ENCODE assay signal across 7 cellular contexts in genomic region chr10:44981172-44982113, GRCh38. TPM values are rescaled to one million over a fixed set of nuclear protein-coding genes. Genes with fewer than 3 reads are reported as not detected.
DNase-seq lines count a peak whose midpoint lies in the region; ATAC-seq and TF ChIP-seq lines count a peak whose summit lies in the region.

No MANE protein-coding gene starts in this region.

- H3K9me3 ChIP-seq in body of pancreas: no peaks in the 10 kb centered on the region
- H3K9me3 ChIP-seq in upper lobe of right lung: no peaks in the 10 kb centered on the region
- no peaks in the 10 kb centered on the region for H3K9me3 ChIP-seq in effector memory CD4-positive, alpha-beta T cell (ENCODE audit: control insufficient read depth, low read length)

- H3K36me3 ChIP-seq in body of pancreas (replicated peaks in 1 of 2; ENCODE audit: insufficient read depth in 1 of 2, low read depth in 2 of 2) (no peaks in the 10 kb centered on the region), upper lobe of right lung (peaks cover 20% of the 10 kb centered on the region)
- H3K36me3 ChIP-seq in effector memory CD4-positive, alpha-beta T cell (ENCODE audit: control insufficient read depth, insufficient read depth, low read length): no peaks in the 10 kb centered on the region

- no peak for TF ChIP-seq CTCF in body of pancreas (IDR thresholded peaks at IDR 0.05)
- TF ChIP-seq CTCF in upper lobe of right lung (IDR thresholded peaks at IDR 0.05): no peak

- H3K4me3 ChIP-seq in body of pancreas (no peak overlapping the region), upper lobe of right lung (no peak overlapping the region)
- H3K4me3 ChIP-seq in effector memory CD4-positive, alpha-beta T cell (ENCODE audit: insufficient read depth, low read depth, low read length, poor library complexity, severe bottlenecking): no peak overlapping the region

- ATAC-seq in GM19025 (IDR thresholded peaks at IDR 0.05; ENCODE audit: low read depth, unreplicated experiment): peak; percentile 37
- ATAC-seq in HG03575 (IDR thresholded peaks at IDR 0.05; ENCODE audit: extremely low read depth, insufficient number of reproducible peaks, low FRiP score, unreplicated experiment): peak; percentile 53
- peak; percentile 51 for ATAC-seq in body of pancreas
- ATAC-seq in left colon: peak; percentile 62
- no peak for ATAC-seq in upper lobe of right lung

- 45 to 51% methylated on average over 10 to 11 of the region's 11 CpGs for WGBS in body of pancreas, 2 donors

- intact Hi-C loops in body of pancreas (cut with DNase I): no loop called here
- intact Hi-C loops in left colon (cut with DNase I, micrococcal nuclease): no loop called here
- intact Hi-C loops in upper lobe of right lung (cut with DNase I): no loop called here

- H3K4me1 ChIP-seq in body of pancreas (peaks cover 81% of the 10 kb centered on the region), upper lobe of right lung (peaks cover 69% of the 10 kb centered on the region)
- H3K4me1 ChIP-seq in effector memory CD4-positive, alpha-beta T cell (ENCODE audit: control insufficient read depth, insufficient read depth, low read length, poor library complexity, severe bottlenecking): no peaks in the 10 kb centered on the region

- H3K27ac ChIP-seq in body of pancreas (peak overlapping the region; percentile 41 to 95 (median 91)), upper lobe of right lung (peak overlapping the region; percentile 72)
- H3K27ac ChIP-seq in effector memory CD4-positive, alpha-beta T cell (ENCODE audit: insufficient read depth, low read length, poor library complexity, severe bottlenecking): no peak overlapping the region

- TF ChIP-seq POLR2A in body of pancreas (IDR thresholded peaks at IDR 0.05): no peak

- H3K27me3 ChIP-seq in body of pancreas: no peaks in the 10 kb centered on the region
- no peaks in the 10 kb centered on the region for H3K27me3 ChIP-seq in upper lobe of right lung
- H3K27me3 ChIP-seq in effector memory CD4-positive, alpha-beta T cell (replicated peaks; ENCODE audit: control insufficient read depth, insufficient read depth, low read length, poor library complexity, severe bottlenecking): no peaks in the 10 kb centered on the region

- DNase-seq in body of pancreas (peak; percentile 64 to 77 (median 76)), left colon (no peak), upper lobe of right lung (no peak)
- no peak for DNase-seq in effector memory CD4-positive, alpha-beta T cell
- DNase-seq in stimulated activated naive CD4-positive, alpha-beta T cell treated with Interleukin-2 at 50 U/mL for 16 hours (lab: John Stamatoyannopoulos, UW): no peak

RNA-seq across cellular contexts. Expression of gene DEPP1, which starts 2.8 kb away (rescaled TPM):
- total RNA-seq in body of pancreas (100 to 1,000 TPM; 226 to 230 TPM), left colon (10 to 100 TPM; 13.4 to 17.1 TPM), upper lobe of right lung (160 TPM)

RNA-seq across cellular contexts. Expression of gene ZNF22, which starts 19.3 kb away (rescaled TPM):
- total RNA-seq in body of pancreas (10 to 100 TPM; 12.9 to 30.4 TPM), left colon (10 to 100 TPM in 1 of 2 donors, 1 to 10 TPM in 1; 9.8 to 15.7 TPM), upper lobe of right lung (26.9 TPM)

RNA-seq across cellular contexts. Expression of gene RASSF4, which starts 21.8 kb away (rescaled TPM):
- total RNA-seq in body of pancreas (10 to 100 TPM; 44.5 to 50.8 TPM), left colon (10 to 100 TPM; 29.4 to 44.7 TPM), upper lobe of right lung (40.9 TPM)

Comparison
In these comparisons a context has a peak if more than half of its experiments do, and no peak if none do; other contexts are left out.
1. DNase-seq: peak in body of pancreas (4 of 4); none in left colon (0 of 2), upper lobe of right lung (single experiment), effector memory CD4-positive, alpha-beta T cell (0 of 3) and stimulated activated naive CD4-positive, alpha-beta T cell treated with Interleukin-2 at 50 U/mL for 16 hours (single experiment).